Comparison of ENCODE assay signal across 16 cellular contexts in genomic region chr12:132494294-132495164, GRCh38. TPM values are rescaled to one million over a fixed set of nuclear protein-coding genes. Genes with fewer than 3 reads are reported as not detected.
A peak's percentile ranks its signal among the peaks of the same experiment; 100 is the strongest.
DNase-seq lines count a peak whose midpoint lies in the region; ATAC-seq and TF ChIP-seq lines count a peak whose summit lies in the region.
"Had no signal": no experiment of that assay in that cellular context is flagged by ENCODE, and none has a peak within 500 bp of the region (broad histone marks: within the 10 kb centered on the region; RNA-seq: fewer than 3 reads in every experiment).

No MANE protein-coding gene starts in this region.

- no peak overlapping the region for H3K27ac Mint-ChIP-seq in activated T-helper 2 cell treated with anti-CD3 and anti-CD28 coated beads, Interferon-gamma antibody, Interleukin-2, Interleukin-4, amounts not matched to agents 10 μg/mL and 5 μg/mL and 100 μg/mL, durations not matched to agents 14 hours and 24 hours and 36 hours
- H3K27ac Mint-ChIP-seq: activated naive CD4-positive, alpha-beta T cell treated with anti-CD3 and anti-CD28 coated beads, Interleukin-2, amount 10 ng/mL, durations not matched to agents 7 days and 5 days had no signal

- H3K9me3 ChIP-seq in cardiac muscle cell (ENCODE audit: low read depth): no peaks in the 10 kb centered on the region
- H3K9me3 ChIP-seq in right lobe of liver: no peaks in the 10 kb centered on the region
- no peaks in the 10 kb centered on the region for H3K9me3 ChIP-seq in tibial nerve
- H3K9me3 ChIP-seq: MG63, upper lobe of right lung had no signal

- H3K27ac ChIP-seq in cardiac muscle cell: peak overlapping the region; percentile 13
- H3K27ac ChIP-seq in right lobe of liver: no peak overlapping the region
- peak overlapping the region; percentile 26 to 86 (median 50) for H3K27ac ChIP-seq in tibial nerve
- H3K27ac ChIP-seq in foreskin keratinocyte: no peak overlapping the region
- H3K27ac ChIP-seq: upper lobe of right lung had no signal

- H3K9me3 Mint-ChIP-seq in activated T-helper 2 cell treated with anti-CD3 and anti-CD28 coated beads, Interferon-gamma antibody, Interleukin-2, Interleukin-4, amounts not matched to agents 10 μg/mL and 5 μg/mL and 100 μg/mL, durations not matched to agents 14 hours and 24 hours and 36 hours: no peaks in the 10 kb centered on the region
- H3K9me3 Mint-ChIP-seq: activated naive CD4-positive, alpha-beta T cell treated with anti-CD3 and anti-CD28 coated beads, Interleukin-2, amount 10 ng/mL, durations not matched to agents 7 days and 5 days had no signal

- intact Hi-C loops in Right ventricle myocardium inferior (cut with DNase I) (no loop called here), right lobe of liver (cut with DNase I) (no loop called here)
- intact Hi-C loops in activated T-helper 2 cell treated with anti-CD3 and anti-CD28 coated beads, Interferon-gamma antibody, Interleukin-2, Interleukin-4, amounts not matched to agents 10 μg/mL and 5 μg/mL and 100 μg/mL, durations not matched to agents 14 hours and 24 hours and 36 hours (cut with micrococcal nuclease): loop anchor here (10.0 kb wide), 1 partner anchor 310 kb away; no protein-coding TSS in a partner anchor

- peaks cover 12% of the 10 kb centered on the region for H3K36me3 Mint-ChIP-seq in activated T-helper 2 cell treated with anti-CD3 and anti-CD28 coated beads, Interferon-gamma antibody, Interleukin-2, Interleukin-4, amounts not matched to agents 10 μg/mL and 5 μg/mL and 100 μg/mL, durations not matched to agents 14 hours and 24 hours and 36 hours (ENCODE audit: low read depth)

- peaks cover 20% of the 10 kb centered on the region for H3K4me1 Mint-ChIP-seq in activated T-helper 2 cell treated with anti-CD3 and anti-CD28 coated beads, Interferon-gamma antibody, Interleukin-2, Interleukin-4, amounts not matched to agents 10 μg/mL and 5 μg/mL and 100 μg/mL, durations not matched to agents 14 hours and 24 hours and 36 hours (ENCODE audit: low read depth)

- DNase-seq in cardiac muscle cell (ENCODE audit: low read depth in 1 of 2, low spot score in 1 of 2): no peak
- DNase-seq in Right ventricle myocardium inferior (ENCODE audit: missing footprints): no peak
- DNase-seq in activated T-helper 2 cell treated with anti-CD3 and anti-CD28 coated beads, Interferon-gamma antibody, Interleukin-2, Interleukin-4, amounts not matched to agents 10 μg/mL and 5 μg/mL and 100 μg/mL, durations not matched to agents 14 hours and 24 hours and 36 hours (ENCODE audit: low spot score): no peak
- DNase-seq in right lobe of liver: no peak
- no peak for DNase-seq in tibial nerve (ENCODE audit: low spot score in 2 of 2)
- DNase-seq in foreskin keratinocyte: no peak
- DNase-seq in H4 (ENCODE audit: low spot score): no peak
- DNase-seq in stimulated activated CD4-positive, alpha-beta T cell treated with anti-CD3 and anti-CD28 coated beads, Interleukin-2, amount 100 ng/mL, for 24 hours: no peak
- DNase-seq: activated naive CD4-positive, alpha-beta T cell treated with anti-CD3 and anti-CD28 coated beads, Interleukin-2, amount 10 ng/mL, durations not matched to agents 7 days and 5 days; dermis blood vessel endothelial cell; HCEC 1CT; MG63; NCI-H226; retina; upper lobe of right lung had no signal

- no peaks in the 10 kb centered on the region for H3K27me3 Mint-ChIP-seq in activated T-helper 2 cell treated with anti-CD3 and anti-CD28 coated beads, Interferon-gamma antibody, Interleukin-2, Interleukin-4, amounts not matched to agents 10 μg/mL and 5 μg/mL and 100 μg/mL, durations not matched to agents 14 hours and 24 hours and 36 hours (ENCODE audit: low read depth)
- H3K27me3 Mint-ChIP-seq: activated naive CD4-positive, alpha-beta T cell treated with anti-CD3 and anti-CD28 coated beads, Interleukin-2, amount 10 ng/mL, durations not matched to agents 7 days and 5 days had no signal

- peaks cover under 1% of the 10 kb centered on the region for H3K27me3 ChIP-seq in cardiac muscle cell
- no peaks in the 10 kb centered on the region for H3K27me3 ChIP-seq in right lobe of liver
- no peaks in the 10 kb centered on the region for H3K27me3 ChIP-seq in tibial nerve
- H3K27me3 ChIP-seq in foreskin keratinocyte: peaks cover under 1% of the 10 kb centered on the region
- H3K27me3 ChIP-seq: MG63, upper lobe of right lung had no signal

- TF ChIP-seq EP300 in tibial nerve (IDR thresholded peaks at IDR 0.05): peak in 1 of 2 donors; percentile 71

- peaks cover 15% of the 10 kb centered on the region for H3K4me1 ChIP-seq in cardiac muscle cell (ENCODE audit: low read depth)
- H3K4me1 ChIP-seq in right lobe of liver: peaks cover 0 to 68% (median 32%) of the 10 kb centered on the region in 4 donors
- peaks cover 0 to 87% (median 63%) of the 10 kb centered on the region in 4 donors for H3K4me1 ChIP-seq in tibial nerve
- H3K4me1 ChIP-seq in foreskin keratinocyte: peaks cover 4% of the 10 kb centered on the region

- H3K4me3 Mint-ChIP-seq in activated T-helper 2 cell treated with anti-CD3 and anti-CD28 coated beads, Interferon-gamma antibody, Interleukin-2, Interleukin-4, amounts not matched to agents 10 μg/mL and 5 μg/mL and 100 μg/mL, durations not matched to agents 14 hours and 24 hours and 36 hours (ENCODE audit: low read depth): peak overlapping the region; percentile 26
- H3K4me3 Mint-ChIP-seq: activated naive CD4-positive, alpha-beta T cell treated with anti-CD3 and anti-CD28 coated beads, Interleukin-2, amount 10 ng/mL, durations not matched to agents 7 days and 5 days had no signal

- ATAC-seq in Right ventricle myocardium inferior: no peak
- peak; percentile 26 to 45 (median 38) for ATAC-seq in right lobe of liver
- ATAC-seq in foreskin keratinocyte: no peak
- ATAC-seq: activated CD4-positive, CD25-positive, alpha-beta regulatory T cell treated with anti-CD3 and anti-CD28 coated beads, Interleukin-2, amount 50 U/mL, for 24 hours; upper lobe of right lung had no signal

- H3K4me3 ChIP-seq in cardiac muscle cell (no peak overlapping the region), right lobe of liver (no peak overlapping the region), tibial nerve (no peak overlapping the region)
- H3K4me3 ChIP-seq: MG63, upper lobe of right lung had no signal

- H3K36me3 ChIP-seq in cardiac muscle cell (no peaks in the 10 kb centered on the region), right lobe of liver (no peaks in the 10 kb centered on the region), tibial nerve (peaks cover 0 to 5% (median 0%) of the 10 kb centered on the region in 3 donors)
- H3K36me3 ChIP-seq: upper lobe of right lung had no signal

- TF ChIP-seq POLR2A in right lobe of liver (IDR thresholded peaks at IDR 0.05) (no peak), tibial nerve (IDR thresholded peaks at IDR 0.05) (no peak)

- 54% methylated on average over 3 of the region's 25 CpGs for WGBS in right lobe of liver (ENCODE audit: insufficient coverage, low coverage, low lambda C conversion rate, missing lambda C conversion rate)
- WGBS in tibial nerve, 2 donors: 74 to 77% methylated on average over 12 to 19 of the region's 25 CpGs

- TF ChIP-seq CTCF in cardiac muscle cell (IDR thresholded peaks at IDR 0.05; ENCODE audit: low read depth, low read length) (no peak), right lobe of liver (IDR thresholded peaks at IDR 0.05) (no peak), tibial nerve (IDR thresholded peaks at IDR 0.05) (no peak), foreskin keratinocyte (conservative IDR thresholded peaks at IDR 0.05) (no peak)

RNA-seq across cellular contexts. Expression of gene FBRSL1, which starts 4.6 kb away (rescaled TPM):
- total RNA-seq in cardiac muscle cell (19.9 and 37.3 TPM in 2 replicates), Right ventricle myocardium inferior (51.9 TPM), right lobe of liver (10 to 100 TPM; 16.2 to 27.6 (median 23.3) TPM), tibial nerve (10 to 100 TPM; 13.8 to 31.5 (median 16.1) TPM), foreskin keratinocyte (20.0 and 21.6 TPM in 2 replicates)
- polyA plus RNA-seq in cardiac muscle cell (45.0 and 52.9 TPM in 2 replicates), foreskin keratinocyte (23.7 and 30.7 TPM in 2 replicates)
- total RNA-seq in activated T-helper 2 cell treated with anti-CD3 and anti-CD28 coated beads, Interferon-gamma antibody, Interleukin-2, Interleukin-4, amounts not matched to agents 10 μg/mL and 5 μg/mL and 100 μg/mL, durations not matched to agents 14 hours and 24 hours and 36 hours: 66.0 and 67.3 TPM in 2 replicates
- 1.5 and 1.8 TPM in 2 replicates for total RNA-seq in H4 (2014; rRNA removed; shearing (Covaris generic))

Comparison
In these comparisons a context has a peak if more than half of its experiments do, and no peak if none do; other contexts are left out.
1. H3K27ac ChIP-seq: peak in cardiac muscle cell (single experiment) and tibial nerve (4 of 4); none in right lobe of liver (0 of 3) and foreskin keratinocyte (single experiment).
2. ATAC-seq: peak in right lobe of liver (4 of 4); none in Right ventricle myocardium inferior (single experiment) and foreskin keratinocyte (single experiment).